In genomic region chr9:94011134-94011533, GRCh38 we compare ENCODE assay signal across 17 cellular contexts. TPM values are rescaled to one million over a fixed set of nuclear protein-coding genes. Genes with fewer than 3 reads are reported as not detected.
DNase-seq lines count a peak whose midpoint lies in the region; ATAC-seq and TF ChIP-seq lines count a peak whose summit lies in the region.
"Had no signal": no experiment of that assay in that cellular context is flagged by ENCODE, and none has a peak within 500 bp of the region (broad histone marks: within the 10 kb centered on the region; RNA-seq: fewer than 3 reads in every experiment).

No MANE protein-coding gene starts in this region.

- ATAC-seq in RWPE2 (ENCODE audit: low read depth) = peak; percentile 33; the same call in 1 of the 3 replicates
- no peak for ATAC-seq in GM18517 (IDR thresholded peaks at IDR 0.05; ENCODE audit: unreplicated experiment)

- no peaks in the 10 kb centered on the region for H3K27me3 Mint-ChIP-seq in activated naive CD8-positive, alpha-beta T cell
- H3K27me3 Mint-ChIP-seq in activated naive CD8-positive, alpha-beta T cell treated with anti-CD3 and anti-CD28 coated beads for 36 hours = no peaks in the 10 kb centered on the region
- peaks cover 14% of the 10 kb centered on the region for H3K27me3 Mint-ChIP-seq in HFFc6 (ENCODE audit: insufficient read depth)

- H3K4me3 ChIP-seq in RWPE2 (ENCODE audit: severe bottlenecking) (no peak overlapping the region), fibroblast of the aortic adventitia (ENCODE audit: low read depth, low read length) (no peak overlapping the region), testis (no peak overlapping the region)
- H3K4me3 ChIP-seq: lower lobe of right lung had no signal

- H3K27ac Mint-ChIP-seq in activated naive CD8-positive, alpha-beta T cell = peak overlapping the region; percentile 30
- no peak overlapping the region for H3K27ac Mint-ChIP-seq in activated naive CD8-positive, alpha-beta T cell treated with anti-CD3 and anti-CD28 coated beads for 36 hours
- H3K27ac Mint-ChIP-seq in HFFc6 = no peak overlapping the region
- H3K27ac Mint-ChIP-seq: activated B cell treated with CpG ODN at 0.5 μM for 24 hours had no signal

- H3K4me1 ChIP-seq in RWPE2 (ENCODE audit: insufficient read depth, poor library complexity, severe bottlenecking) = no peaks in the 10 kb centered on the region
- peaks cover 11% of the 10 kb centered on the region for H3K4me1 ChIP-seq in testis

- H3K27me3 ChIP-seq in RWPE2 (ENCODE audit: insufficient read depth, poor library complexity, severe bottlenecking) (no peaks in the 10 kb centered on the region), testis (no peaks in the 10 kb centered on the region)

- no peak overlapping the region for H3K27ac ChIP-seq in RWPE2 (ENCODE audit: poor library complexity, severe bottlenecking)
- peak overlapping the region in 1 of 2 donors; percentile 58 for H3K27ac ChIP-seq in testis
- no peak overlapping the region for H3K27ac ChIP-seq in RWPE1
- H3K27ac ChIP-seq: lower lobe of right lung had no signal

- CTCF ChIA-PET in RWPE1 (lab: Yijun Ruan, JAX) = interaction anchor here (0.7 kb wide), 1 partner anchor 11 kb away, joined by 4 read pairs; no protein-coding TSS in a partner anchor

- no peak for TF ChIP-seq POLR2A in testis (IDR thresholded peaks at IDR 0.05)

- WGBS in testis, 2 donors = 27 to 29% methylated on average over 4 of the region's 4 CpGs

- no peaks in the 10 kb centered on the region for H3K36me3 ChIP-seq in RWPE2 (ENCODE audit: low read depth)
- no peaks in the 10 kb centered on the region for H3K36me3 ChIP-seq in testis (ENCODE audit: low read depth, missing control alignments)
- H3K36me3 ChIP-seq: lower lobe of right lung had no signal

- H3K9me3 ChIP-seq in RWPE2 (ENCODE audit: severe bottlenecking) = no peaks in the 10 kb centered on the region
- H3K9me3 ChIP-seq in testis = no peaks in the 10 kb centered on the region
- H3K9me3 ChIP-seq: lower lobe of right lung had no signal

- no peaks in the 10 kb centered on the region for H3K36me3 Mint-ChIP-seq in activated naive CD8-positive, alpha-beta T cell
- no peaks in the 10 kb centered on the region for H3K36me3 Mint-ChIP-seq in activated naive CD8-positive, alpha-beta T cell treated with anti-CD3 and anti-CD28 coated beads for 36 hours
- H3K36me3 Mint-ChIP-seq in HFFc6 (ENCODE audit: low read depth) = no peaks in the 10 kb centered on the region
- H3K36me3 Mint-ChIP-seq: brain had no signal

- H3K4me3 Mint-ChIP-seq in activated naive CD8-positive, alpha-beta T cell = peak overlapping the region; percentile 35
- no peak overlapping the region for H3K4me3 Mint-ChIP-seq in activated naive CD8-positive, alpha-beta T cell treated with anti-CD3 and anti-CD28 coated beads for 36 hours
- no peak overlapping the region for H3K4me3 Mint-ChIP-seq in HFFc6
- H3K4me3 Mint-ChIP-seq: activated B cell treated with CpG ODN at 0.5 μM for 24 hours had no signal

- H3K4me1 Mint-ChIP-seq in activated naive CD8-positive, alpha-beta T cell (ENCODE audit: low read depth) = peaks cover 22% of the 10 kb centered on the region
- H3K4me1 Mint-ChIP-seq in activated naive CD8-positive, alpha-beta T cell treated with anti-CD3 and anti-CD28 coated beads for 36 hours = peaks cover 10% of the 10 kb centered on the region
- no peaks in the 10 kb centered on the region for H3K4me1 Mint-ChIP-seq in HFFc6 (ENCODE audit: low read depth)

- no peaks in the 10 kb centered on the region for H3K9me3 Mint-ChIP-seq in activated naive CD8-positive, alpha-beta T cell (ENCODE audit: low read depth)
- no peaks in the 10 kb centered on the region for H3K9me3 Mint-ChIP-seq in activated naive CD8-positive, alpha-beta T cell treated with anti-CD3 and anti-CD28 coated beads for 36 hours
- H3K9me3 Mint-ChIP-seq in HFFc6 = no peaks in the 10 kb centered on the region
- H3K9me3 Mint-ChIP-seq: activated B cell treated with CpG ODN at 0.5 μM for 24 hours, brain had no signal

- intact Hi-C loops in testis (cut with DNase I; ENCODE audit: low total_unique reads) = no loop called here

- TF ChIP-seq CTCF in RWPE2 (IDR thresholded peaks at IDR 0.05; ENCODE audit: poor library complexity, severe bottlenecking) = no peak
- no peak for TF ChIP-seq CTCF in fibroblast of the aortic adventitia (IDR thresholded peaks at IDR 0.05; ENCODE audit: insufficient read depth, low read length)
- no peak for TF ChIP-seq CTCF in testis (IDR thresholded peaks at IDR 0.05)
- TF ChIP-seq CTCF in RWPE1 (conservative IDR thresholded peaks at IDR 0.05; ENCODE audit: low read depth) = no peak
- no peak for TF ChIP-seq CTCF in HFFc6 (IDR thresholded peaks at IDR 0.05)

- POLR2A ChIA-PET in RWPE1 (lab: Yijun Ruan, JAX; ENCODE audit: low non-redundant PET) = no interaction called here

- DNase-seq in activated naive CD8-positive, alpha-beta T cell treated with anti-CD3 and anti-CD28 coated beads for 36 hours = no peak
- no peak for DNase-seq in RWPE2 (ENCODE audit: low spot score)
- DNase-seq in fibroblast of the aortic adventitia (ENCODE audit: low read depth) = peak; percentile 45
- DNase-seq in testis = peak; percentile 71
- no peak for DNase-seq in RWPE1 (ENCODE audit: low spot score)
- DNase-seq in HFFc6 = no peak
- DNase-seq: activated B cell treated with CpG ODN at 0.5 μM for 24 hours; activated T-cell treated with anti-CD3 and anti-CD28 coated beads, Interleukin-2, amount 50 U/mL, for 1 hour; GF-D8; KG1; lower lobe of right lung; NCI-H187; NK-92 treated with Interleukin-12 subunit alpha and Interleukin-12 subunit beta, amount 100 ng/mL, for 24 hours; SW 1271 had no signal

RNA-seq across cellular contexts. Expression of gene BARX1, which starts 56.0 kb away (rescaled TPM):
- 1 to 10 TPM; 2.9 to 3.8 TPM for total RNA-seq in activated naive CD8-positive, alpha-beta T cell treated with anti-CD3 and anti-CD28 coated beads for 36 hours
- total RNA-seq in fibroblast of the aortic adventitia (ENCODE audit: low replicate concordance) (0.09 TPM in 1 of 2 replicates, not detected in the other), testis (1 to 10 TPM; 3.7 to 8.6 TPM)
- polyA plus RNA-seq in testis (ENCODE audit: insufficient read depth, low read depth, low replicate concordance) = 3.7 TPM
- total RNA-seq in HFFc6 (2021; fragmentation: NEBNext Ultra II Directional; extraction: Animal tissue kit (Norgen Biotek cat#: 25700)) = not detected
- total RNA-seq: activated B cell treated with CpG ODN at 0.5 μM for 24 hours, lower lobe of right lung had no signal

Comparison
In these comparisons a context has a peak if more than half of its experiments do, and no peak if none do; other contexts are left out.
1. DNase-seq: peak in fibroblast of the aortic adventitia (single experiment) and testis (single experiment); none in activated naive CD8-positive, alpha-beta T cell treated with anti-CD3 and anti-CD28 coated beads for 36 hours (single experiment), RWPE2 (single experiment), RWPE1 (single experiment) and HFFc6 (single experiment).